1 cellular context compared by ENCODE assay signal in the genomic region with DNA sequence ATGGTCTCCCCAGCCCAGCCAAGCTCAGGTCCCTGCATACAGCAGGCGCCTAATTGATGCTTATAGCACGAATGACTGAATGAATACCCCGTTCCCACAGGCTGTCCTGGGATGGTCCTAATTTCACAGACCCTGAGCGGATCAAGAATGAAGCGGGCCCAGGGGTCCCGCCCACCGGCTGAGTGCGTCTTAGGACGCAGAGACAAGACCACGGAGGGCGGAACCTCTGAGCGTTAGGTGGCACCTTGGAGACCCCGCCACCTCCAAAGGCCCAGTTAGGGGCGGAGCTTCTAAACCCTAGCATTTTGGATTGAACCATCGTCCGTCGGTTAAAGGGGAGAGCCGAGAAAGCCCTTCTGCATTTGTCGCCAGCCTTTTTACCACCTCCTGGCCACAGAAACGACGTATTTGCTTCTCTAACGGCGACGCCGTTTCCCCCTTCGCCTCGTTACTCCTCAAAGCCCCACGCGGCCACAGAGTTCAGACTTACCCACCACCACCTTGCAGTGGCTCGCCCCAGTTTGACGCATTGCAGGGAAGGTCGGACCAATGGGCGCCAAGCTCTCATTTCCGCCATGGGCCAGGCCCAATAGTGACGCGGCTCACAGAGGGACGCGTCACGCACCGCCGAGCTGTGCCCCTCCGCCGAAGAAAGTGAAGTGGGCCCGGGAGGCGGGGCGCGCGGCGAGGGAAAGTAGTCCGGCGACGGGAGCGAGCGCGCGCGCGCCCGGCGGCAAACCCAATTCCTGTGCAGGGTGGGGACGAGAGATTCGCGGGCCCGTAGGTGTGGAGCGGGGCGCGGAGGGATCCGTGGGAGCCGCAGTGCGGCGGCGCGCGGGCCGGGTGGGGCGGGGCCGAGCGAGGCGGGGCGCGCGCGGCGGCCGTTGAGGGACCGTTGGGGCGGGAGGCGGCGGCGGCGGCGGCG.
TF ChIP-seq lines count a peak whose summit lies in the region.

No MANE protein-coding gene starts in this region.

TF ChIP-seq in GM12878, 131 proteins besides CTCF, POLR2A, EP300 and RAD21 (continued from another document and continues in another):
- TF ChIP-seq, protein P1, sequence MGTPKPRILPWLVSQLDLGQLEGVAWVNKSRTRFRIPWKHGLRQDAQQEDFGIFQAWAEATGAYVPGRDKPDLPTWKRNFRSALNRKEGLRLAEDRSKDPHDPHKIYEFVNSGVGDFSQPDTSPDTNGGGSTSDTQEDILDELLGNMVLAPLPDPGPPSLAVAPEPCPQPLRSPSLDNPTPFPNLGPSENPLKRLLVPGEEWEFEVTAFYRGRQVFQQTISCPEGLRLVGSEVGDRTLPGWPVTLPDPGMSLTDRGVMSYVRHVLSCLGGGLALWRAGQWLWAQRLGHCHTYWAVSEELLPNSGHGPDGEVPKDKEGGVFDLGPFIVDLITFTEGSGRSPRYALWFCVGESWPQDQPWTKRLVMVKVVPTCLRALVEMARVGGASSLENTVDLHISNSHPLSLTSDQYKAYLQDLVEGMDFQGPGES (IDR thresholded peaks at IDR 0.05): peak; percentile 77; the same call in 1 of the 2 replicates
- TF ChIP-seq ZNF622 (IDR thresholded peaks at IDR 0.05) (no peak), ZZZ3 (IDR thresholded peaks at IDR 0.05; ENCODE audit: control insufficient read depth, insufficient read length, low read depth) (no peak), RFX5 (IDR thresholded peaks at IDR 0.05; ENCODE audit: low read depth, low read length) (peak; percentile 64; the same call in 1 of the 2 replicates), CHD4 (IDR thresholded peaks at IDR 0.05) (peak; percentile 96; the same call in 1 of the 2 replicates), HDGF (IDR thresholded peaks at IDR 0.05) (peak; percentile 81; the same call in 1 of the 2 replicates), RBBP5 (conservative IDR thresholded peaks at IDR 0.05) (no peak), RAD51 (IDR thresholded peaks at IDR 0.05) (no peak), NR2F1 (conservative IDR thresholded peaks at IDR 0.05) (no peak; the same call in none of the 2 replicates), DPF2 (IDR thresholded peaks at IDR 0.05) (peak; percentile 71; the same call in 1 of the 2 replicates), HCFC1 (IDR thresholded peaks at IDR 0.05; ENCODE audit: low read length) (peak; percentile 41), IKZF2 (IDR thresholded peaks at IDR 0.05) (peak in 1 of 2 experiments; percentile 67; a peak in 1 of 4 replicates), MYB (IDR thresholded peaks at IDR 0.05; ENCODE audit: borderline replicate concordance, low read depth, low read length) (no peak; the same call in 1 of the 2 replicates), LARP7 (IDR thresholded peaks at IDR 0.05) (peak; percentile 69; the same call in 1 of the 2 replicates), TCF7 (IDR thresholded peaks at IDR 0.05; ENCODE audit: borderline replicate concordance) (no peak), ASH2L (IDR thresholded peaks at IDR 0.05; ENCODE audit: borderline replicate concordance, low read depth) (no peak), CEBPB (IDR thresholded peaks at IDR 0.05; ENCODE audit: borderline replicate concordance in 1 of 2, low read depth in 2 of 2, low read length in 2 of 2) (no peak), TCF3 (IDR thresholded peaks at IDR 0.05; ENCODE audit: borderline replicate concordance, insufficient read depth, low read depth, low read length) (no peak; the same call in 1 of the 2 replicates), TBL1XR1 (IDR thresholded peaks at IDR 0.05; ENCODE audit: low read depth, low read length) (peak; percentile 31; the same call in 1 of the 2 replicates), NR2C1 (IDR thresholded peaks at IDR 0.05) (0 out of 2 replicates have a peak, but pooled peaks have one; percentile 13), CREM (IDR thresholded peaks at IDR 0.05; ENCODE audit: low read depth) (peak; percentile 95), IKZF1 (conservative IDR thresholded peaks at IDR 0.05) (peak; percentile 84), POU2F2 (IDR thresholded peaks at IDR 0.05; ENCODE audit: borderline replicate concordance, low read depth, low read length) (peak; percentile 74; the same call in 2 of the 3 replicates), ZNF384 (IDR thresholded peaks at IDR 0.05; ENCODE audit: borderline replicate concordance, low read depth, low read length) (no peak), YBX1 (IDR thresholded peaks at IDR 0.05) (no peak)
- TF ChIP-seq, protein P2, sequence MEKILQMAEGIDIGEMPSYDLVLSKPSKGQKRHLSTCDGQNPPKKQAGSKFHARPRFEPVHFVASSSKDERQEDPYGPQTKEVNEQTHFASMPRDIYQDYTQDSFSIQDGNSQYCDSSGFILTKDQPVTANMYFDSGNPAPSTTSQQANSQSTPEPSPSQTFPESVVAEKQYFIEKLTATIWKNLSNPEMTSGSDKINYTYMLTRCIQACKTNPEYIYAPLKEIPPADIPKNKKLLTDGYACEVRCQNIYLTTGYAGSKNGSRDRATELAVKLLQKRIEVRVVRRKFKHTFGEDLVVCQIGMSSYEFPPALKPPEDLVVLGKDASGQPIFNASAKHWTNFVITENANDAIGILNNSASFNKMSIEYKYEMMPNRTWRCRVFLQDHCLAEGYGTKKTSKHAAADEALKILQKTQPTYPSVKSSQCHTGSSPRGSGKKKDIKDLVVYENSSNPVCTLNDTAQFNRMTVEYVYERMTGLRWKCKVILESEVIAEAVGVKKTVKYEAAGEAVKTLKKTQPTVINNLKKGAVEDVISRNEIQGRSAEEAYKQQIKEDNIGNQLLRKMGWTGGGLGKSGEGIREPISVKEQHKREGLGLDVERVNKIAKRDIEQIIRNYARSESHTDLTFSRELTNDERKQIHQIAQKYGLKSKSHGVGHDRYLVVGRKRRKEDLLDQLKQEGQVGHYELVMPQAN (conservative IDR thresholded peaks at IDR 0.05): peak; percentile 82
- TF ChIP-seq, protein P3, sequence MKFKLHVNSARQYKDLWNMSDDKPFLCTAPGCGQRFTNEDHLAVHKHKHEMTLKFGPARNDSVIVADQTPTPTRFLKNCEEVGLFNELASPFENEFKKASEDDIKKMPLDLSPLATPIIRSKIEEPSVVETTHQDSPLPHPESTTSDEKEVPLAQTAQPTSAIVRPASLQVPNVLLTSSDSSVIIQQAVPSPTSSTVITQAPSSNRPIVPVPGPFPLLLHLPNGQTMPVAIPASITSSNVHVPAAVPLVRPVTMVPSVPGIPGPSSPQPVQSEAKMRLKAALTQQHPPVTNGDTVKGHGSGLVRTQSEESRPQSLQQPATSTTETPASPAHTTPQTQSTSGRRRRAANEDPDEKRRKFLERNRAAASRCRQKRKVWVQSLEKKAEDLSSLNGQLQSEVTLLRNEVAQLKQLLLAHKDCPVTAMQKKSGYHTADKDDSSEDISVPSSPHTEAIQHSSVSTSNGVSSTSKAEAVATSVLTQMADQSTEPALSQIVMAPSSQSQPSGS (IDR thresholded peaks at IDR 0.05; ENCODE audit: low read length): no peak
- TF ChIP-seq, protein P4, sequence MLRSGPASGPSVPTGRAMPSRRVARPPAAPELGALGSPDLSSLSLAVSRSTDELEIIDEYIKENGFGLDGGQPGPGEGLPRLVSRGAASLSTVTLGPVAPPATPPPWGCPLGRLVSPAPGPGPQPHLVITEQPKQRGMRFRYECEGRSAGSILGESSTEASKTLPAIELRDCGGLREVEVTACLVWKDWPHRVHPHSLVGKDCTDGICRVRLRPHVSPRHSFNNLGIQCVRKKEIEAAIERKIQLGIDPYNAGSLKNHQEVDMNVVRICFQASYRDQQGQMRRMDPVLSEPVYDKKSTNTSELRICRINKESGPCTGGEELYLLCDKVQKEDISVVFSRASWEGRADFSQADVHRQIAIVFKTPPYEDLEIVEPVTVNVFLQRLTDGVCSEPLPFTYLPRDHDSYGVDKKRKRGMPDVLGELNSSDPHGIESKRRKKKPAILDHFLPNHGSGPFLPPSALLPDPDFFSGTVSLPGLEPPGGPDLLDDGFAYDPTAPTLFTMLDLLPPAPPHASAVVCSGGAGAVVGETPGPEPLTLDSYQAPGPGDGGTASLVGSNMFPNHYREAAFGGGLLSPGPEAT (IDR thresholded peaks at IDR 0.05; ENCODE audit: low read depth): peak; percentile 97
- TF ChIP-seq, protein P5, sequence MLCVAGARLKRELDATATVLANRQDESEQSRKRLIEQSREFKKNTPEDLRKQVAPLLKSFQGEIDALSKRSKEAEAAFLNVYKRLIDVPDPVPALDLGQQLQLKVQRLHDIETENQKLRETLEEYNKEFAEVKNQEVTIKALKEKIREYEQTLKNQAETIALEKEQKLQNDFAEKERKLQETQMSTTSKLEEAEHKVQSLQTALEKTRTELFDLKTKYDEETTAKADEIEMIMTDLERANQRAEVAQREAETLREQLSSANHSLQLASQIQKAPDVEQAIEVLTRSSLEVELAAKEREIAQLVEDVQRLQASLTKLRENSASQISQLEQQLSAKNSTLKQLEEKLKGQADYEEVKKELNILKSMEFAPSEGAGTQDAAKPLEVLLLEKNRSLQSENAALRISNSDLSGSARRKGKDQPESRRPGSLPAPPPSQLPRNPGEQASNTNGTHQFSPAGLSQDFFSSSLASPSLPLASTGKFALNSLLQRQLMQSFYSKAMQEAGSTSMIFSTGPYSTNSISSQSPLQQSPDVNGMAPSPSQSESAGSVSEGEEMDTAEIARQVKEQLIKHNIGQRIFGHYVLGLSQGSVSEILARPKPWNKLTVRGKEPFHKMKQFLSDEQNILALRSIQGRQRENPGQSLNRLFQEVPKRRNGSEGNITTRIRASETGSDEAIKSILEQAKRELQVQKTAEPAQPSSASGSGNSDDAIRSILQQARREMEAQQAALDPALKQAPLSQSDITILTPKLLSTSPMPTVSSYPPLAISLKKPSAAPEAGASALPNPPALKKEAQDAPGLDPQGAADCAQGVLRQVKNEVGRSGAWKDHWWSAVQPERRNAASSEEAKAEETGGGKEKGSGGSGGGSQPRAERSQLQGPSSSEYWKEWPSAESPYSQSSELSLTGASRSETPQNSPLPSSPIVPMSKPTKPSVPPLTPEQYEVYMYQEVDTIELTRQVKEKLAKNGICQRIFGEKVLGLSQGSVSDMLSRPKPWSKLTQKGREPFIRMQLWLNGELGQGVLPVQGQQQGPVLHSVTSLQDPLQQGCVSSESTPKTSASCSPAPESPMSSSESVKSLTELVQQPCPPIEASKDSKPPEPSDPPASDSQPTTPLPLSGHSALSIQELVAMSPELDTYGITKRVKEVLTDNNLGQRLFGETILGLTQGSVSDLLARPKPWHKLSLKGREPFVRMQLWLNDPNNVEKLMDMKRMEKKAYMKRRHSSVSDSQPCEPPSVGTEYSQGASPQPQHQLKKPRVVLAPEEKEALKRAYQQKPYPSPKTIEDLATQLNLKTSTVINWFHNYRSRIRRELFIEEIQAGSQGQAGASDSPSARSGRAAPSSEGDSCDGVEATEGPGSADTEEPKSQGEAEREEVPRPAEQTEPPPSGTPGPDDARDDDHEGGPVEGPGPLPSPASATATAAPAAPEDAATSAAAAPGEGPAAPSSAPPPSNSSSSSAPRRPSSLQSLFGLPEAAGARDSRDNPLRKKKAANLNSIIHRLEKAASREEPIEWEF (IDR thresholded peaks at IDR 0.05; ENCODE audit: insufficient replicate concordance, low read depth, low read length): no peak
- TF ChIP-seq, protein P6, sequence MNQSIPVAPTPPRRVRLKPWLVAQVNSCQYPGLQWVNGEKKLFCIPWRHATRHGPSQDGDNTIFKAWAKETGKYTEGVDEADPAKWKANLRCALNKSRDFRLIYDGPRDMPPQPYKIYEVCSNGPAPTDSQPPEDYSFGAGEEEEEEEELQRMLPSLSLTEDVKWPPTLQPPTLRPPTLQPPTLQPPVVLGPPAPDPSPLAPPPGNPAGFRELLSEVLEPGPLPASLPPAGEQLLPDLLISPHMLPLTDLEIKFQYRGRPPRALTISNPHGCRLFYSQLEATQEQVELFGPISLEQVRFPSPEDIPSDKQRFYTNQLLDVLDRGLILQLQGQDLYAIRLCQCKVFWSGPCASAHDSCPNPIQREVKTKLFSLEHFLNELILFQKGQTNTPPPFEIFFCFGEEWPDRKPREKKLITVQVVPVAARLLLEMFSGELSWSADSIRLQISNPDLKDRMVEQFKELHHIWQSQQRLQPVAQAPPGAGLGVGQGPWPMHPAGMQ (IDR thresholded peaks at IDR 0.05; ENCODE audit: borderline replicate concordance): no peak
- TF ChIP-seq, protein P7, sequence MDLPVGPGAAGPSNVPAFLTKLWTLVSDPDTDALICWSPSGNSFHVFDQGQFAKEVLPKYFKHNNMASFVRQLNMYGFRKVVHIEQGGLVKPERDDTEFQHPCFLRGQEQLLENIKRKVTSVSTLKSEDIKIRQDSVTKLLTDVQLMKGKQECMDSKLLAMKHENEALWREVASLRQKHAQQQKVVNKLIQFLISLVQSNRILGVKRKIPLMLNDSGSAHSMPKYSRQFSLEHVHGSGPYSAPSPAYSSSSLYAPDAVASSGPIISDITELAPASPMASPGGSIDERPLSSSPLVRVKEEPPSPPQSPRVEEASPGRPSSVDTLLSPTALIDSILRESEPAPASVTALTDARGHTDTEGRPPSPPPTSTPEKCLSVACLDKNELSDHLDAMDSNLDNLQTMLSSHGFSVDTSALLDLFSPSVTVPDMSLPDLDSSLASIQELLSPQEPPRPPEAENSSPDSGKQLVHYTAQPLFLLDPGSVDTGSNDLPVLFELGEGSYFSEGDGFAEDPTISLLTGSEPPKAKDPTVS (IDR thresholded peaks at IDR 0.05; ENCODE audit: low read depth, low read length): no peak
- TF ChIP-seq, protein P8, sequence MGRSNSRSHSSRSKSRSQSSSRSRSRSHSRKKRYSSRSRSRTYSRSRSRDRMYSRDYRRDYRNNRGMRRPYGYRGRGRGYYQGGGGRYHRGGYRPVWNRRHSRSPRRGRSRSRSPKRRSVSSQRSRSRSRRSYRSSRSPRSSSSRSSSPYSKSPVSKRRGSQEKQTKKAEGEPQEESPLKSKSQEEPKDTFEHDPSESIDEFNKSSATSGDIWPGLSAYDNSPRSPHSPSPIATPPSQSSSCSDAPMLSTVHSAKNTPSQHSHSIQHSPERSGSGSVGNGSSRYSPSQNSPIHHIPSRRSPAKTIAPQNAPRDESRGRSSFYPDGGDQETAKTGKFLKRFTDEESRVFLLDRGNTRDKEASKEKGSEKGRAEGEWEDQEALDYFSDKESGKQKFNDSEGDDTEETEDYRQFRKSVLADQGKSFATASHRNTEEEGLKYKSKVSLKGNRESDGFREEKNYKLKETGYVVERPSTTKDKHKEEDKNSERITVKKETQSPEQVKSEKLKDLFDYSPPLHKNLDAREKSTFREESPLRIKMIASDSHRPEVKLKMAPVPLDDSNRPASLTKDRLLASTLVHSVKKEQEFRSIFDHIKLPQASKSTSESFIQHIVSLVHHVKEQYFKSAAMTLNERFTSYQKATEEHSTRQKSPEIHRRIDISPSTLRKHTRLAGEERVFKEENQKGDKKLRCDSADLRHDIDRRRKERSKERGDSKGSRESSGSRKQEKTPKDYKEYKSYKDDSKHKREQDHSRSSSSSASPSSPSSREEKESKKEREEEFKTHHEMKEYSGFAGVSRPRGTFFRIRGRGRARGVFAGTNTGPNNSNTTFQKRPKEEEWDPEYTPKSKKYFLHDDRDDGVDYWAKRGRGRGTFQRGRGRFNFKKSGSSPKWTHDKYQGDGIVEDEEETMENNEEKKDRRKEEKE (IDR thresholded peaks at IDR 0.05): peak; percentile 95
- TF ChIP-seq, protein P9, sequence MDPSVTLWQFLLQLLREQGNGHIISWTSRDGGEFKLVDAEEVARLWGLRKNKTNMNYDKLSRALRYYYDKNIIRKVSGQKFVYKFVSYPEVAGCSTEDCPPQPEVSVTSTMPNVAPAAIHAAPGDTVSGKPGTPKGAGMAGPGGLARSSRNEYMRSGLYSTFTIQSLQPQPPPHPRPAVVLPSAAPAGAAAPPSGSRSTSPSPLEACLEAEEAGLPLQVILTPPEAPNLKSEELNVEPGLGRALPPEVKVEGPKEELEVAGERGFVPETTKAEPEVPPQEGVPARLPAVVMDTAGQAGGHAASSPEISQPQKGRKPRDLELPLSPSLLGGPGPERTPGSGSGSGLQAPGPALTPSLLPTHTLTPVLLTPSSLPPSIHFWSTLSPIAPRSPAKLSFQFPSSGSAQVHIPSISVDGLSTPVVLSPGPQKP (IDR thresholded peaks at IDR 0.05; ENCODE audit: low read depth, low read length): no peak
- TF ChIP-seq, protein P10, sequence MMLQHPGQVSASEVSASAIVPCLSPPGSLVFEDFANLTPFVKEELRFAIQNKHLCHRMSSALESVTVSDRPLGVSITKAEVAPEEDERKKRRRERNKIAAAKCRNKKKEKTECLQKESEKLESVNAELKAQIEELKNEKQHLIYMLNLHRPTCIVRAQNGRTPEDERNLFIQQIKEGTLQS (IDR thresholded peaks at IDR 0.05; ENCODE audit: borderline replicate concordance, extremely low read depth, low read depth, low read length): no peak
